In the genomic region with DNA sequence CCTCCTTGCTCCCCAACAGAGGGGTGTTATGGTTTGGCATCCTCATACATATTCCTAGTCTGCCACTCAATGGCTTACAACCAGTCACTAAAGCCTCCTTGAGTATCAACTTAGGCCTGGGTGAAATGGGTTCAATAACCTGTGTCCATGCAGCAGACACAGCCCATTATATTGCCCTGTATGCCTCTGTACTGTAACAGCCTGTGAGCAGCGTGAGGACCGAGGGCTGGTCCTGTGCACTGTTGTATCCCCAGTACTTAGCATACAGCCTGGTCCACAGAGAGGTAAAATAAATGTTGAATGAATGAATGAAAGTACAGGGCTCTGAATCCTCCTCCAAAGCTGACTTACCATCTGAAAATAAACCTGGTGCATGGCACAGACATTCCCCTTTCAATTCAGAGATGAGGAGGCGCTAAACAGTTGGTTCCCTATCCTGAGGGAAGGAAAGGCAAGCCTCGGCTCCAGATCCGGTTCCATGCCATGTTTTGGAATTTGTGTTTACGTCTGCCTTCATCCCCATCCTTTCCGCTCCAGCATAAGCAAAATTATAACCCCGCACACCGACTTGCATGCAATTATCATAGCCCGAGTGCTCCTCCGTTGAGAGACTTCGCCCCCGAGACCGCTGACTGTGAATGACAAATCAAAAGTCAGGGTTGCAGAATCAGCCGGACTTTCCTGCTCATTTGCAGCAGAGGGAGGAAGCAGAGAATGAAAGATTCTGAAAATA, we compare ENCODE assay signal across 9 cellular contexts. TPM values are rescaled to one million over a fixed set of nuclear protein-coding genes. Genes with fewer than 3 reads are reported as not detected.
A peak's percentile ranks its signal among the peaks of the same experiment; 100 is the strongest.
DNase-seq lines count a peak whose midpoint lies in the region; ATAC-seq and TF ChIP-seq lines count a peak whose summit lies in the region.
"Had no signal": no experiment of that assay in that cellular context is flagged by ENCODE, and none has a peak within 500 bp of the region (broad histone marks: within the 10 kb centered on the region; RNA-seq: fewer than 3 reads in every experiment).

No MANE protein-coding gene starts in this region.

- peaks cover 19% of the 10 kb centered on the region for H3K4me1 Mint-ChIP-seq in dendritic cell treated with granulocyte-macrophage colony-stimulating factor and Interleukin-4, amounts not matched to agents 40 ng/mL and 50 ng/mL, for 4 days (ENCODE audit: low read depth)

- peaks cover 36% of the 10 kb centered on the region for H3K27me3 Mint-ChIP-seq in dendritic cell treated with granulocyte-macrophage colony-stimulating factor and Interleukin-4, amounts not matched to agents 40 ng/mL and 50 ng/mL, for 4 days

- H3K4me1 ChIP-seq in lung (ENCODE audit: control insufficient read depth in 2 of 2, insufficient read depth in 2 of 2, low read length in 2 of 2), result peaks cover 0 to 7% of the 10 kb centered on the region in 2 donors
- peaks cover 4 to 8% of the 10 kb centered on the region in 2 donors for H3K4me1 ChIP-seq in thyroid gland
- H3K4me1 ChIP-seq in MM.1S (ENCODE audit: low read length), result peaks cover 13% of the 10 kb centered on the region; the same call in 1 of the 2 replicates

- no peak for TF ChIP-seq POLR2A in thyroid gland (IDR thresholded peaks at IDR 0.05)

- H3K9me2 ChIP-seq in MM.1S (replicated peaks; ENCODE audit: insufficient read depth, low read length), result no peaks in the 10 kb centered on the region

- no peaks in the 10 kb centered on the region for H3K79me2 ChIP-seq in MM.1S (ENCODE audit: low read length)

- no peaks in the 10 kb centered on the region for H3K27me3 ChIP-seq in lung (ENCODE audit: control insufficient read depth, insufficient read depth)
- no peaks in the 10 kb centered on the region for H3K27me3 ChIP-seq in thyroid gland
- no peaks in the 10 kb centered on the region for H3K27me3 ChIP-seq in MM.1S (replicated peaks; ENCODE audit: insufficient read depth, low read length)

- no peak overlapping the region for H3K27ac Mint-ChIP-seq in dendritic cell treated with granulocyte-macrophage colony-stimulating factor and Interleukin-4, amounts not matched to agents 40 ng/mL and 50 ng/mL, for 4 days

- peaks cover 7% of the 10 kb centered on the region for H3F3A ChIP-seq in MM.1S (ENCODE audit: insufficient read depth, low read length)

- H3K9me3 ChIP-seq in lung (ENCODE audit: control insufficient read depth in 2 of 2, insufficient read depth in 1 of 2, low read length in 1 of 2) (no peaks in the 10 kb centered on the region), thyroid gland (no peaks in the 10 kb centered on the region), MM.1S (replicated peaks; ENCODE audit: insufficient read depth, low read length) (no peaks in the 10 kb centered on the region)
- H3K9me3 ChIP-seq: BLaER1 treated with 17β-estradiol and CSF1 and Interleukin-3, amounts not matched to agents 10 nM and 100 nM had no signal

- no peaks in the 10 kb centered on the region for H3K36me3 Mint-ChIP-seq in dendritic cell treated with granulocyte-macrophage colony-stimulating factor and Interleukin-4, amounts not matched to agents 40 ng/mL and 50 ng/mL, for 4 days (ENCODE audit: low read depth)

- TF ChIP-seq CTCF in lung (IDR thresholded peaks at IDR 0.05; ENCODE audit: control extremely low read depth, extremely low read depth), result no peak
- no peak for TF ChIP-seq CTCF in thyroid gland (IDR thresholded peaks at IDR 0.05)
- no peak for TF ChIP-seq CTCF in MM.1S (IDR thresholded peaks at IDR 0.05; ENCODE audit: low read length)

- H3K4me2 ChIP-seq in MM.1S (ENCODE audit: low read depth, low read length), result no peak overlapping the region

- no peaks in the 10 kb centered on the region for H4K20me1 ChIP-seq in MM.1S (ENCODE audit: insufficient read depth, low read length)
- H4K20me1 ChIP-seq: BLaER1 treated with 17β-estradiol and CSF1 and Interleukin-3, amounts not matched to agents 10 nM and 100 nM had no signal

- DNase-seq in NCI-H146 (lab: John Stamatoyannopoulos, UW), result peak; percentile 12
- DNase-seq in NCI-H146 treated with DMSO at 0.1 percent for 48 hours (lab: John Stamatoyannopoulos, UW; ENCODE audit: unreplicated experiment), result no peak
- DNase-seq in NCI-H82 (lab: John Stamatoyannopoulos, UW), result peak; percentile 91
- DNase-seq in lung (ENCODE audit: low spot score), result no peak
- DNase-seq in thyroid gland, result peak; percentile 9 to 15
- no peak for DNase-seq in MM.1S

- intact Hi-C loops in dendritic cell treated with granulocyte-macrophage colony-stimulating factor and Interleukin-4, amounts not matched to agents 40 ng/mL and 50 ng/mL, for 4 days (cut with micrococcal nuclease), result no loop called here
- intact Hi-C loops in thyroid gland (cut with DNase I), result no loop called here

- peak overlapping the region; percentile 4 for H3K4me3 ChIP-seq in lung
- H3K4me3 ChIP-seq in thyroid gland (replicated peaks in 1 of 3), result no peak overlapping the region
- H3K4me3 ChIP-seq in MM.1S (ENCODE audit: low read length), result no peak overlapping the region

- WGBS in lung, 2 donors, result 14% methylated on average over 15 of the region's 15 CpGs
- WGBS in thyroid gland, 2 donors, result 16 to 19% methylated on average over 15 of the region's 15 CpGs

- H3K9me3 Mint-ChIP-seq in dendritic cell treated with granulocyte-macrophage colony-stimulating factor and Interleukin-4, amounts not matched to agents 40 ng/mL and 50 ng/mL, for 4 days, result no peaks in the 10 kb centered on the region

- H3K4me3 Mint-ChIP-seq in dendritic cell treated with granulocyte-macrophage colony-stimulating factor and Interleukin-4, amounts not matched to agents 40 ng/mL and 50 ng/mL, for 4 days, result peak overlapping the region; percentile 74

- H3K36me3 ChIP-seq in lung (ENCODE audit: control insufficient read depth in 2 of 2, insufficient read depth in 2 of 2, low read length in 2 of 2) (no peaks in the 10 kb centered on the region), thyroid gland (no peaks in the 10 kb centered on the region), MM.1S (replicated peaks; ENCODE audit: insufficient read depth, low read length) (no peaks in the 10 kb centered on the region)
- H3K36me3 ChIP-seq: BLaER1 treated with 17β-estradiol and CSF1 and Interleukin-3, amounts not matched to agents 10 nM and 100 nM had no signal

- no peak overlapping the region for H3K9ac ChIP-seq in MM.1S (ENCODE audit: low read length)

- no peak overlapping the region for H2AFZ ChIP-seq in MM.1S (ENCODE audit: low read length)

- no peak overlapping the region for H3K27ac ChIP-seq in lung (ENCODE audit: low read depth in 1 of 2, low read length in 1 of 2)
- no peak overlapping the region for H3K27ac ChIP-seq in thyroid gland
- H3K27ac ChIP-seq in MM.1S (ENCODE audit: low read length), result no peak overlapping the region
- H3K27ac ChIP-seq: BLaER1 treated with 17β-estradiol and CSF1 and Interleukin-3, amounts not matched to agents 10 nM and 100 nM had no signal

- no peak for ATAC-seq in lung (ENCODE audit: insufficient read depth, low FRiP score)
- ATAC-seq in HG02678 (IDR thresholded peaks at IDR 0.05; ENCODE audit: unreplicated experiment), result no peak

RNA-seq across cellular contexts. Expression of a gene that starts 45.0 kb away (rescaled TPM):
- total RNA-seq in lung, result 1 to 10 TPM; 4.6 to 5.0 TPM
- polyA plus RNA-seq in lung, result 1 to 10 TPM in 1 of 2 donors, under 1 TPM in 1; 0.96 to 1.4 TPM
- 1 to 10 TPM; 2.8 to 9.2 (median 5.3) TPM for total RNA-seq in thyroid gland

Comparison
In these comparisons a context has a peak if more than half of its experiments do, and no peak if none do; other contexts are left out.
1. DNase-seq: peak in NCI-H146 (single experiment), NCI-H82 (single experiment) and thyroid gland (2 of 2); none in NCI-H146 treated with DMSO at 0.1 percent for 48 hours (single experiment), lung (single experiment) and MM.1S (single experiment).